In genomic region chr20:891121-892080, GRCh38 we compare ENCODE assay signal across 1 cellular context.
TF ChIP-seq lines count a peak whose summit lies in the region.

No MANE protein-coding gene starts in this region.

TF ChIP-seq in HepG2, 621 proteins besides CTCF, POLR2A, EP300 and RAD21:
- TF ChIP-seq REST (IDR thresholded peaks at IDR 0.05; ENCODE audit: borderline replicate concordance in 1 of 2, low read depth in 1 of 2, low read length in 2 of 2) (no peak), ATF6 (CRISPR knock-in tag; conservative IDR thresholded peaks at IDR 0.05) (no peak), FOXO4 (CRISPR knock-in tag; conservative IDR thresholded peaks at IDR 0.05) (0 out of 2 replicates have a peak, but pooled peaks have one; percentile 13), ZKSCAN5 (CRISPR knock-in tag; IDR thresholded peaks at IDR 0.05) (no peak), ZBTB43 (CRISPR knock-in tag; conservative IDR thresholded peaks at IDR 0.05) (no peak)
- TF ChIP-seq, protein P1, sequence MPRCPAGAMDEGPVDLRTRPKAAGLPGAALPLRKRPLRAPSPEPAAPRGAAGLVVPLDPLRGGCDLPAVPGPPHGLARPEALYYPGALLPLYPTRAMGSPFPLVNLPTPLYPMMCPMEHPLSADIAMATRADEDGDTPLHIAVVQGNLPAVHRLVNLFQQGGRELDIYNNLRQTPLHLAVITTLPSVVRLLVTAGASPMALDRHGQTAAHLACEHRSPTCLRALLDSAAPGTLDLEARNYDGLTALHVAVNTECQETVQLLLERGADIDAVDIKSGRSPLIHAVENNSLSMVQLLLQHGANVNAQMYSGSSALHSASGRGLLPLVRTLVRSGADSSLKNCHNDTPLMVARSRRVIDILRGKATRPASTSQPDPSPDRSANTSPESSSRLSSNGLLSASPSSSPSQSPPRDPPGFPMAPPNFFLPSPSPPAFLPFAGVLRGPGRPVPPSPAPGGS (CRISPR knock-in tag; IDR thresholded peaks at IDR 0.05): no peak
